9 cellular contexts compared by ENCODE assay signal in genomic region chr4:87465739-87466366, GRCh38. TPM values are rescaled to one million over a fixed set of nuclear protein-coding genes. Genes with fewer than 3 reads are reported as not detected.
DNase-seq lines count a peak whose midpoint lies in the region; ATAC-seq and TF ChIP-seq lines count a peak whose summit lies in the region.
"Had no signal": no experiment of that assay in that cellular context is flagged by ENCODE, and none has a peak within 500 bp of the region (broad histone marks: within the 10 kb centered on the region; RNA-seq: fewer than 3 reads in every experiment).

No MANE protein-coding gene starts in this region.

- DNase-seq in NOMO-1 treated with DMSO at 0.1 percent for 48 hours (lab: John Stamatoyannopoulos, UW; ENCODE audit: unreplicated experiment) (peak; percentile 47), NOMO-1 treated with dmso at 0.1 percent for 144 hours (lab: John Stamatoyannopoulos, UW; ENCODE audit: unreplicated experiment) (no peak), SK-MEL-5 (ENCODE audit: low read depth, low spot score) (peak; percentile 61), fibroblast of gingiva (ENCODE audit: low read depth) (peak; percentile 52), osteoblast (ENCODE audit: insufficient read length, low spot score, missing footprints) (peak; percentile 15), lower leg skin (ENCODE audit: low spot score in 2 of 2) (no peak)
- DNase-seq: activated naive CD8-positive, alpha-beta T cell treated with anti-CD3 and anti-CD28 coated beads, Interleukin-2, amount 10 ng/mL, durations not matched to agents 7 days and 5 days had no signal

- TF ChIP-seq CTCF in osteoblast (IDR thresholded peaks at IDR 0.05; ENCODE audit: extremely low read depth, low read depth, low read length) = peak; percentile 61
- TF ChIP-seq CTCF in lower leg skin (IDR thresholded peaks at IDR 0.05) = peak in 1 of 3 donors; percentile 19

- H3K27ac ChIP-seq in osteoblast (ENCODE audit: low read depth, low read length) = no peak overlapping the region

- no peak for TF ChIP-seq POLR2A in lower leg skin (IDR thresholded peaks at IDR 0.05)

- no peaks in the 10 kb centered on the region for H4K20me1 ChIP-seq in osteoblast (ENCODE audit: insufficient read depth, low read length)

- 43 to 63% methylated on average over 7 of the region's 7 CpGs for WGBS in lower leg skin, 2 donors

- ATAC-seq in HG02973 (IDR thresholded peaks at IDR 0.05; ENCODE audit: unreplicated experiment) (peak; percentile 56), GM21367 (IDR thresholded peaks at IDR 0.05; ENCODE audit: unreplicated experiment) (no peak)

- intact Hi-C loops in lower leg skin (cut with DNase I; ENCODE audit: low total_unique reads) = no loop called here

- H3K4me3 ChIP-seq in osteoblast (ENCODE audit: insufficient read depth, low read length) = no peak overlapping the region
- H3K4me3 ChIP-seq in lower leg skin (ENCODE audit: low read depth, poor library complexity, severe bottlenecking) = no peak overlapping the region

- H3K79me2 ChIP-seq in osteoblast (ENCODE audit: insufficient read depth, low read length) = no peaks in the 10 kb centered on the region

- in situ Hi-C loops in SK-MEL-5 (cut with HindIII; ENCODE audit: low pct_unique_long_range_greater_than_20kb, low sequenced_read_pairs) = no loop called here

- no peaks in the 10 kb centered on the region for H3K36me3 ChIP-seq in osteoblast (ENCODE audit: insufficient read depth, low read length)

- no peaks in the 10 kb centered on the region for H3K9me3 ChIP-seq in osteoblast (ENCODE audit: low read depth, low read length)

- no peak overlapping the region for H2AFZ ChIP-seq in osteoblast (ENCODE audit: low read length)

- no peak overlapping the region for H3K4me2 ChIP-seq in osteoblast (ENCODE audit: insufficient read depth, low read length)

- H3K27me3 ChIP-seq in osteoblast (ENCODE audit: insufficient read depth, low read length) = no peaks in the 10 kb centered on the region

- no peaks in the 10 kb centered on the region for H3K4me1 ChIP-seq in osteoblast (ENCODE audit: insufficient read depth, low read length)

RNA-seq across cellular contexts. Expression of gene NUDT9, which starts 43.5 kb away (rescaled TPM):
- total RNA-seq in SK-MEL-5 (2014; rRNA removed; shearing (Covaris generic)) = 13.8 and 14.1 TPM in 2 replicates
- polyA plus RNA-seq in SK-MEL-5 (2015; cell fraction: cytosol; rRNA removed) = 40.9 and 48.1 TPM in 2 replicates
- 26.5 and 49.3 TPM in 2 replicates for polyA plus RNA-seq in SK-MEL-5 (2015; cell fraction: nucleus; rRNA removed)
- total RNA-seq in osteoblast (10.1 and 15.6 TPM in 2 replicates), lower leg skin (10 to 100 TPM; 12.5 to 30.9 (median 21.7) TPM)

Comparison
In these comparisons a context has a peak if more than half of its experiments do, and no peak if none do; other contexts are left out.
1. DNase-seq: peak in NOMO-1 treated with DMSO at 0.1 percent for 48 hours (single experiment), SK-MEL-5 (single experiment), fibroblast of gingiva (single experiment) and osteoblast (single experiment); none in NOMO-1 treated with dmso at 0.1 percent for 144 hours (single experiment) and lower leg skin (0 of 2).